In the genomic region with DNA sequence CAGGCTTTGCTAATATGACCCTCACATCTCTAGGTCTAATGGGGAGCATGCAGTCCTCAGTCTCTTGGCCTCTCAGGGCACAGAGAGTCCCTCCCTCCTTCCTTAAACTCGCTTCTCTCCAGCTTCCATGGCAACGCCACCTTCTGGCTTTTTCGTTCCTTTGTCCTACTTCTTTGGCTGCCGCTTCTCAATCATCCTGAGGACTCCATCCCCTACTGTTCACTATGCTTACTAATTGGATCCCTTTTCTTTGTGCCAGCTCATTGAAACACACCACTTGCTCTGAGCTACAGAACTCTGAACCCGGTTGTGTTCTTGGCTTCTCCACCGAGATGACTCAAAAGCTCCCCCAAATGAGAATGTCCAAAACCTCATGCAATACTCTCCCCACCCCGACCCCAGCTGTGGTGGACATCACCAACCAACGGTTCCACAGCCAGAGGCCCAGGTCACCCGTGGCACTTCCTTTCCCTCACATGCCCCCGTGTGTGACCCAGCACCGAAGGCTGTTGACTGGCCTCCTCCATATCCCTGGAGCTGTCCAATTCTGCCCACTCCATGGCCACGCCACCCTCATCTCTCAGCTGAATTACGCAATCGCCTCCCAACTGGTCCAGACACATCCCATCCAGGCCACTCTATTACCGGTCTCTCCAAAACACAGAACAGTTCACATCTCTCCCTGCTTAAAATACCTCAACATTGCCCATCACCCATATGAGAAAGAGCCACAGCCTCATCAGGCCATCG, we compare ENCODE assay signal across 28 cellular contexts. TPM values are rescaled to one million over a fixed set of nuclear protein-coding genes. Genes with fewer than 3 reads are reported as not detected.
"Had no signal": no experiment of that assay in that cellular context is flagged by ENCODE, and none has a peak within 500 bp of the region (broad histone marks: within the 10 kb centered on the region; RNA-seq: fewer than 3 reads in every experiment).

No MANE protein-coding gene starts in this region.

- H3K27ac ChIP-seq: breast epithelium, epithelial cell of prostate, testis, vagina had no signal

- H3K27me3 ChIP-seq: testis, vagina had no signal

- H3K36me3 ChIP-seq: breast epithelium, vagina had no signal

- ATAC-seq: activated T-cell treated with anti-CD3 and anti-CD28 coated beads, Interleukin-2, amount 50 U/mL, for 72 hours; left ventricle myocardium superior; sciatic nerve; stimulated activated effector memory CD8-positive, alpha-beta T cell treated with anti-CD3 and anti-CD28 coated beads, Interleukin-12 subunit alpha, Interleukin-12 subunit beta, amount 100 ng/mL, for 72 hours; stimulated activated naive CD8-positive, alpha-beta T cell treated with anti-CD3 and anti-CD28 coated beads, Interleukin-15, amount 100 ng/mL, for 72 hours; T-helper 17 cell had no signal

- H3K27me3 Mint-ChIP-seq: activated naive CD8-positive, alpha-beta T cell treated with anti-CD3 and anti-CD28 coated beads, Interleukin-2, amount 10 ng/mL, durations not matched to agents 7 days and 5 days; T-helper 17 cell had no signal

- H3K4me1 Mint-ChIP-seq: activated naive CD8-positive, alpha-beta T cell treated with anti-CD3 and anti-CD28 coated beads, Interleukin-2, amount 10 ng/mL, durations not matched to agents 7 days and 5 days; endodermal cell; immature natural killer cell; nephron; T-helper 17 cell had no signal

- H3K9me3 Mint-ChIP-seq: activated CD4-positive, alpha-beta memory T cell treated with anti-CD3 and anti-CD28 coated beads, Interleukin-2, amount 10 ng/mL, durations not matched to agents 7 days and 5 days; activated naive CD4-positive, alpha-beta T cell treated with anti-CD3 and anti-CD28 coated beads for 36 hours; activated naive CD8-positive, alpha-beta T cell treated with anti-CD3 and anti-CD28 coated beads, Interleukin-2, amount 10 ng/mL, durations not matched to agents 7 days and 5 days; activated T-cell treated with anti-CD3 and anti-CD28 coated beads, Interleukin-2, amount 50 U/mL, for 72 hours; endodermal cell; immature natural killer cell; nephron; stimulated activated effector memory CD8-positive, alpha-beta T cell treated with anti-CD3 and anti-CD28 coated beads, Interleukin-12 subunit alpha, Interleukin-12 subunit beta, amount 100 ng/mL, for 72 hours; stimulated activated naive CD8-positive, alpha-beta T cell treated with anti-CD3 and anti-CD28 coated beads, Interleukin-15, amount 100 ng/mL, for 72 hours; type B pancreatic cell had no signal

- DNase-seq: activated CD4-positive, alpha-beta memory T cell treated with anti-CD3 and anti-CD28 coated beads, Interleukin-2, amount 10 ng/mL, durations not matched to agents 7 days and 5 days; activated CD4-positive, alpha-beta T cell treated with anti-CD3 and anti-CD28 coated beads for 4 hours; activated CD4-positive, CD25-positive, alpha-beta regulatory T cell; activated effector memory CD4-positive, alpha-beta T cell treated with Interleukin-2 at 50 U/mL for 16 hours; activated naive CD4-positive, alpha-beta T cell treated with anti-CD3 and anti-CD28 coated beads for 36 hours; activated naive CD8-positive, alpha-beta T cell treated with anti-CD3 and anti-CD28 coated beads, Interleukin-2, amount 10 ng/mL, durations not matched to agents 7 days and 5 days; activated T-cell treated with anti-CD3 and anti-CD28 coated beads, Interleukin-2, amount 50 U/mL, for 72 hours; amniotic stem cell; cerebellar nuclear complex; cortex of kidney; endodermal cell; immature natural killer cell; left ventricle myocardium superior; mammary epithelial cell; occipital lobe; small intestine; stimulated activated CD4-positive, alpha-beta T cell treated with anti-CD3 and anti-CD28 coated beads, Interleukin-2, amount 100 ng/mL, for 24 hours; stimulated activated naive CD8-positive, alpha-beta T cell treated with anti-CD3 and anti-CD28 coated beads, Interleukin-15, amount 100 ng/mL, for 72 hours; T-helper 17 cell; testis had no signal

- H3K4me3 Mint-ChIP-seq: activated CD4-positive, alpha-beta memory T cell treated with anti-CD3 and anti-CD28 coated beads, Interleukin-2, amount 10 ng/mL, durations not matched to agents 7 days and 5 days; activated naive CD4-positive, alpha-beta T cell treated with anti-CD3 and anti-CD28 coated beads for 36 hours; activated naive CD8-positive, alpha-beta T cell treated with anti-CD3 and anti-CD28 coated beads, Interleukin-2, amount 10 ng/mL, durations not matched to agents 7 days and 5 days; activated T-cell treated with anti-CD3 and anti-CD28 coated beads, Interleukin-2, amount 50 U/mL, for 72 hours; endodermal cell; immature natural killer cell; nephron; stimulated activated effector memory CD8-positive, alpha-beta T cell treated with anti-CD3 and anti-CD28 coated beads, Interleukin-12 subunit alpha, Interleukin-12 subunit beta, amount 100 ng/mL, for 72 hours; stimulated activated naive CD8-positive, alpha-beta T cell treated with anti-CD3 and anti-CD28 coated beads, Interleukin-15, amount 100 ng/mL, for 72 hours; T-helper 17 cell; type B pancreatic cell had no signal

- H3K9me3 ChIP-seq: breast epithelium, testis, vagina had no signal

- H3K36me3 Mint-ChIP-seq: activated naive CD8-positive, alpha-beta T cell treated with anti-CD3 and anti-CD28 coated beads, Interleukin-2, amount 10 ng/mL, durations not matched to agents 7 days and 5 days; immature natural killer cell; stimulated activated effector memory CD8-positive, alpha-beta T cell treated with anti-CD3 and anti-CD28 coated beads, Interleukin-12 subunit alpha, Interleukin-12 subunit beta, amount 100 ng/mL, for 72 hours; type B pancreatic cell had no signal

- H3K4me3 ChIP-seq: breast epithelium, testis, vagina had no signal

- H3K4me1 ChIP-seq: breast epithelium, testis, vagina had no signal

- H3K27ac Mint-ChIP-seq: activated CD4-positive, alpha-beta memory T cell treated with anti-CD3 and anti-CD28 coated beads, Interleukin-2, amount 10 ng/mL, durations not matched to agents 7 days and 5 days; activated naive CD4-positive, alpha-beta T cell treated with anti-CD3 and anti-CD28 coated beads for 36 hours; activated naive CD8-positive, alpha-beta T cell treated with anti-CD3 and anti-CD28 coated beads, Interleukin-2, amount 10 ng/mL, durations not matched to agents 7 days and 5 days; activated T-cell treated with anti-CD3 and anti-CD28 coated beads, Interleukin-2, amount 50 U/mL, for 72 hours; endodermal cell; immature natural killer cell; nephron; stimulated activated effector memory CD8-positive, alpha-beta T cell treated with anti-CD3 and anti-CD28 coated beads, Interleukin-12 subunit alpha, Interleukin-12 subunit beta, amount 100 ng/mL, for 72 hours; stimulated activated naive CD8-positive, alpha-beta T cell treated with anti-CD3 and anti-CD28 coated beads, Interleukin-15, amount 100 ng/mL, for 72 hours; T-helper 17 cell; type B pancreatic cell had no signal

RNA-seq across cellular contexts. Expression of gene CRMP1, which starts 34.7 kb away (rescaled TPM):
- total RNA-seq: activated naive CD4-positive, alpha-beta T cell treated with anti-CD3 and anti-CD28 coated beads for 36 hours; activated naive CD8-positive, alpha-beta T cell treated with anti-CD3 and anti-CD28 coated beads, Interleukin-2, amount 10 ng/mL, durations not matched to agents 7 days and 5 days; activated T-cell treated with anti-CD3 and anti-CD28 coated beads, Interleukin-2, amount 50 U/mL, for 72 hours; mononuclear cell; T-helper 17 cell had no signal
- polyA plus RNA-seq: immature natural killer cell had no signal
